In the genomic region with DNA sequence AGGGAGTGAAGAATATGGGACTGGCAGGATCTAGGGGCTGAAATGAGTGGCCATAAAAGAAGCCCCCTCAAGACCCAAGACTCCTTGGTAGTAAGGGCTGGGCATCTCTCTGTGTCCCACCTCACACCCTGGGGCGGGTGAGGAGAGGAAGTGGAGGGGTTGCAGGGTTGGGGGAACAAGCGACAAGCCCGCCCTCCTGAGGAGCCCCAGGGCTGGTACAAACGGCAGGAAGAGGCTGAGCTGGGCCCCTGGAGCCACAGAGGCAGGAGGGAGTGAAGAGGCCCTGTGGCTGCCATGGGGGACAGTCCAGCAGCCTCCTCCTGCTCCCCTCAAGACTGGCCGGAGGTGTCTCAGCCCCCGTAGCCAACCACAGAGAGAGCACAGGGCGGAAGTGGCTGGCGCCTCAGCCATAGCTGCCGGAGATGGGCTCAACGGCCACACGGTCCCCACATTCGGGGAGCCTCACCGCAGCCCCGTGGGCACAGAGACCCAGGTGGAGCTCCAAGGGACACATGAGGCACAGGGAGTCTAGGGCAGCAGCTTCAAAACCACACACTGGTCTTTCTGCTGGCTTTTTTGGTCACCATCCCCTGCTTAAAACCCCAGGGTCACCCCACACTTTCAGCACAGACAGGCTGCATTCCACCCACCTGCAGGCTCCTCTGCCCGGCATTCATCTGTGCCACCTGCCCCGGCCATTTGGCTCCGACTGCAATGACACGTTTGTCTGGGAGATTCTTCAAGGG, we compare ENCODE assay signal across 8 cellular contexts. TPM values are rescaled to one million over a fixed set of nuclear protein-coding genes. Genes with fewer than 3 reads are reported as not detected.
A peak's percentile ranks its signal among the peaks of the same experiment; 100 is the strongest.
DNase-seq lines count a peak whose midpoint lies in the region; ATAC-seq and TF ChIP-seq lines count a peak whose summit lies in the region.

No MANE protein-coding gene starts in this region.

- peaks cover 13% of the 10 kb centered on the region; the same call in 1 of the 2 replicates for H3F3A ChIP-seq in DOHH2 (ENCODE audit: control insufficient read depth, insufficient read depth)

- H4K20me1 ChIP-seq in DOHH2 (ENCODE audit: control insufficient read depth, insufficient read depth, low read depth, low read length), result no peaks in the 10 kb centered on the region

- H3K36me3 ChIP-seq in DOHH2 (ENCODE audit: control insufficient read depth, low read length), result no peaks in the 10 kb centered on the region
- H3K36me3 ChIP-seq in spleen, result no peaks in the 10 kb centered on the region

- 21 to 37% (median 27%) methylated on average over 17 to 18 of the region's 18 CpGs for WGBS in spleen, 5 donors

- H3K4me3 ChIP-seq in DOHH2 (ENCODE audit: low read length) (peak overlapping the region; percentile 60), spleen (peak overlapping the region in 2 of 8 donors; percentile 5 to 46)

- H3K4me2 ChIP-seq in DOHH2 (ENCODE audit: low read length), result peak overlapping the region; percentile 90

- no peaks in the 10 kb centered on the region for H3K79me2 ChIP-seq in DOHH2 (ENCODE audit: control insufficient read depth, low read length)

- peak; percentile 71 for DNase-seq in MV-4-11 (lab: John Stamatoyannopoulos, UW)
- peak; percentile 11 for DNase-seq in activated gamma-delta T cell treated with anti-CD3 and anti-CD28 coated beads, Interleukin-2, amount 50 U/mL, for 16 hours (ENCODE audit: low read depth)
- peak; percentile 87 for DNase-seq in spleen
- no peak for DNase-seq in NCI-H1694 (lab: John Stamatoyannopoulos, UW)
- no peak for DNase-seq in cortex of kidney (lab: John Stamatoyannopoulos, UW)
- no peak for DNase-seq in hepatic stellate cell (ENCODE audit: low spot score)

- H3K27ac ChIP-seq in DOHH2 (ENCODE audit: low read depth, low read length), result peak overlapping the region; percentile 94
- H3K27ac ChIP-seq in spleen, result peak overlapping the region in 5 of 8 donors; percentile 10 to 69 (median 55)

- TF ChIP-seq POLR2A in spleen (IDR thresholded peaks at IDR 0.05), result no peak

- ATAC-seq in GM19463 (IDR thresholded peaks at IDR 0.05; ENCODE audit: unreplicated experiment), result peak; percentile 73

- intact Hi-C loops in spleen (cut with DNase I; ENCODE audit: low total_unique reads), result no loop called here

- no peaks in the 10 kb centered on the region for H3K27me3 ChIP-seq in DOHH2 (ENCODE audit: control insufficient read depth, low read length)
- no peaks in the 10 kb centered on the region for H3K27me3 ChIP-seq in spleen (replicated peaks in 1 of 7)

- TF ChIP-seq CTCF in DOHH2 (IDR thresholded peaks at IDR 0.05; ENCODE audit: low read depth, low read length, poor library complexity, severe bottlenecking), result peak; percentile 32
- no peak for TF ChIP-seq CTCF in spleen (IDR thresholded peaks at IDR 0.05 in 8 of 11, conservative IDR thresholded peaks at IDR 0.05 in 3 of 11)

- H3K4me1 ChIP-seq in DOHH2 (ENCODE audit: control insufficient read depth, low read length) (peaks cover 71% of the 10 kb centered on the region), spleen (peaks cover 5 to 42% (median 24%) of the 10 kb centered on the region in 6 donors)

- H3K9me3 ChIP-seq in DOHH2 (ENCODE audit: control insufficient read depth, insufficient read depth, low read length), result no peaks in the 10 kb centered on the region
- H3K9me3 ChIP-seq in spleen, result no peaks in the 10 kb centered on the region

- no peaks in the 10 kb centered on the region for H3K9me2 ChIP-seq in DOHH2 (replicated peaks; ENCODE audit: control insufficient read depth, low read length)

RNA-seq across cellular contexts. Expression of gene C20orf203, which starts 0.6 kb away (rescaled TPM):
- total RNA-seq in spleen, result under 1 TPM in 5 of 7 donors, not detected in 2; 0.10 to 0.82 (median 0.26) TPM
- under 1 TPM; 0.03 to 0.06 (median 0.04) TPM for polyA plus RNA-seq in spleen

Comparison
In these comparisons a context has a peak if more than half of its experiments do, and no peak if none do; other contexts are left out.
1. DNase-seq: peak in MV-4-11 (single experiment), activated gamma-delta T cell treated with anti-CD3 and anti-CD28 coated beads, Interleukin-2, amount 50 U/mL, for 16 hours (single experiment) and spleen (single experiment); none in NCI-H1694 (single experiment), cortex of kidney (single experiment) and hepatic stellate cell (single experiment).